In genomic region chr7:102389810-102390209, GRCh38 we compare ENCODE assay signal across 20 cellular contexts. TPM values are rescaled to one million over a fixed set of nuclear protein-coding genes. Genes with fewer than 3 reads are reported as not detected.
A peak's percentile ranks its signal among the peaks of the same experiment; 100 is the strongest.
DNase-seq lines count a peak whose midpoint lies in the region; ATAC-seq and TF ChIP-seq lines count a peak whose summit lies in the region.
"Had no signal": no experiment of that assay in that cellular context is flagged by ENCODE, and none has a peak within 500 bp of the region (broad histone marks: within the 10 kb centered on the region; RNA-seq: fewer than 3 reads in every experiment).

No MANE protein-coding gene starts in this region.

- H3K4me1 Mint-ChIP-seq in Caco-2 (ENCODE audit: low read depth, unreplicated experiment): peaks cover 15% of the 10 kb centered on the region
- peaks cover 4% of the 10 kb centered on the region for H3K4me1 Mint-ChIP-seq in memory B cell
- H3K4me1 Mint-ChIP-seq: T-cell had no signal

- H3K36me3 ChIP-seq in Caco-2 (ENCODE audit: control insufficient read depth, insufficient read depth, low read length): peaks cover 2% of the 10 kb centered on the region; the same call in 1 of the 2 replicates
- peaks cover 0 to 3% of the 10 kb centered on the region in 2 donors for H3K36me3 ChIP-seq in adrenal gland (replicated peaks in 1 of 2)

- intact Hi-C loops in Caco-2 (cut with micrococcal nuclease; ENCODE audit: unreplicated experiment): loop anchor here (1.0 kb wide), 1 partner anchor 111 kb away; no protein-coding TSS in a partner anchor
- intact Hi-C loops in adrenal gland (cut with DNase I): loop anchor here (2.0 kb wide), 2 partner anchors 109 to 111 kb away; no protein-coding TSS in a partner anchor

- no peak for DNase-seq in Caco-2
- peak; percentile 16 for DNase-seq in NAMALWA (ENCODE audit: low spot score)
- no peak for DNase-seq in memory B cell (ENCODE audit: low spot score in 2 of 2)
- DNase-seq in adrenal gland: no peak
- no peak for DNase-seq in GM10266 (ENCODE audit: extremely low spot score)
- DNase-seq in NOMO-1 (lab: John Stamatoyannopoulos, UW; ENCODE audit: unreplicated experiment in 2 of 2): no peak
- DNase-seq: COR-L47, DMS53, NCI-H1436 treated with DMSO at 0.1 percent for 48 hours, NCI-H2081, NCI-H524, PC-3, T-cell had no signal

- CTCF ChIA-PET in Caco-2 (lab: Charles Lee): interaction anchor here (1.0 kb wide), 1 partner anchor 110 kb away, joined by 9 read pairs; no protein-coding TSS in a partner anchor

- H3K9me3 ChIP-seq in Caco-2: no peaks in the 10 kb centered on the region; the same call in 1 of the 2 replicates
- H3K9me3 ChIP-seq in adrenal gland (replicated peaks in 1 of 3): no peaks in the 10 kb centered on the region
- H3K9me3 ChIP-seq: A549 had no signal

- H3K27me3 Mint-ChIP-seq in Caco-2 (ENCODE audit: insufficient read depth, unreplicated experiment) (no peaks in the 10 kb centered on the region), memory B cell (no peaks in the 10 kb centered on the region)
- H3K27me3 Mint-ChIP-seq: T-cell had no signal

- POLR2A ChIA-PET in Caco-2 (lab: Charles Lee): no interaction called here

- H3K4me3 Mint-ChIP-seq in Caco-2 (ENCODE audit: unreplicated experiment) (no peak overlapping the region), memory B cell (no peak overlapping the region)
- H3K4me3 Mint-ChIP-seq: T-cell had no signal

- H3K27ac ChIP-seq in adrenal gland: no peak overlapping the region
- H3K27ac ChIP-seq: A549, C4-2B had no signal

- no peaks in the 10 kb centered on the region for H3K9me3 Mint-ChIP-seq in Caco-2 (ENCODE audit: unreplicated experiment)
- H3K9me3 Mint-ChIP-seq in memory B cell: no peaks in the 10 kb centered on the region
- H3K9me3 Mint-ChIP-seq: T-cell had no signal

- peaks cover 22% of the 10 kb centered on the region for H3K4me1 ChIP-seq in Caco-2
- peaks cover 0 to 5% of the 10 kb centered on the region in 2 donors for H3K4me1 ChIP-seq in adrenal gland (replicated peaks in 1 of 2)
- H3K4me1 ChIP-seq: A549 had no signal

- 86 to 95% (median 93%) methylated on average over 3 of the region's 3 CpGs for WGBS in adrenal gland, 4 donors

- H3K4me3 ChIP-seq in Caco-2 (ENCODE audit: low read depth, low read length) (no peak overlapping the region), adrenal gland (no peak overlapping the region)
- H3K4me3 ChIP-seq: A549 had no signal

- peak; percentile 66 for ATAC-seq in GM19351 (IDR thresholded peaks at IDR 0.05; ENCODE audit: unreplicated experiment)
- no peak for ATAC-seq in memory B cell (ENCODE audit: low read depth)
- ATAC-seq in GM18858 (IDR thresholded peaks at IDR 0.05; ENCODE audit: unreplicated experiment): no peak

- no TSS peak for BruUV-seq in Caco-2 (replicated peaks; lab: Mats Ljungman, UMichigan)

- no peaks in the 10 kb centered on the region for H3K27me3 ChIP-seq in Caco-2 (replicated peaks; ENCODE audit: control insufficient read depth, insufficient read depth, low read length)
- no peaks in the 10 kb centered on the region for H3K27me3 ChIP-seq in adrenal gland

- H3K36me3 Mint-ChIP-seq in Caco-2 (ENCODE audit: insufficient read depth, unreplicated experiment) (peaks cover 61% of the 10 kb centered on the region), memory B cell (peaks cover 8% of the 10 kb centered on the region)

- H3K27ac Mint-ChIP-seq in Caco-2 (ENCODE audit: unreplicated experiment): peak overlapping the region; percentile 53
- peak overlapping the region; percentile 33 for H3K27ac Mint-ChIP-seq in memory B cell
- H3K27ac Mint-ChIP-seq: T-cell had no signal

- no peak for TF ChIP-seq POLR2A in adrenal gland (IDR thresholded peaks at IDR 0.05)

- TF ChIP-seq CTCF in Caco-2 (IDR thresholded peaks at IDR 0.05; ENCODE audit: insufficient read depth in 1 of 2, low read depth in 1 of 2, low read length in 1 of 2, severe bottlenecking in 1 of 2, unreplicated experiment in 1 of 2) (no peak), adrenal gland (IDR thresholded peaks at IDR 0.05) (no peak), GM10266 (IDR thresholded peaks at IDR 0.05; ENCODE audit: control insufficient read depth, insufficient read depth, low read depth, missing control alignments) (no peak)

RNA-seq across cellular contexts. Expression of gene PRKRIP1, which starts 6.4 kb away (rescaled TPM):
- total RNA-seq in Caco-2 (2022) (34.2 and 35.2 TPM in 2 replicates), adrenal gland (10 to 100 TPM; 19.4 to 54.7 (median 31.1) TPM)
- 100 to 1,000 TPM in 1 of 3 donors, 10 to 100 TPM in 2; 27.7 to 114 (median 65.9) TPM for polyA plus RNA-seq in adrenal gland

RNA-seq across cellular contexts. Expression of gene SPDYE6, which starts 33.6 kb away (rescaled TPM):
- not detected in 2 replicates for total RNA-seq in Caco-2 (2022)
- not detected for total RNA-seq in adrenal gland
- polyA plus RNA-seq in adrenal gland: not detected
- total RNA-seq: H1, HT1080, PC-3, SK-MEL-5, T-cell had no signal
- polyA plus RNA-seq: A549, H1 had no signal

RNA-seq across cellular contexts. Expression of gene ORAI2, which starts 43.6 kb away (rescaled TPM):
- total RNA-seq in Caco-2 (2022) (19.4 and 20.2 TPM in 2 replicates), adrenal gland (100 to 1,000 TPM in 1 of 8 donors, 10 to 100 TPM in 7; 25.7 to 110 (median 43.1) TPM)
- polyA plus RNA-seq in adrenal gland: 10 to 100 TPM in 1 of 3 donors, 1 to 10 TPM in 2; 7.0 to 12.7 (median 7.0) TPM
